ENCODE assay signal across 1 cellular context in genomic region chr4:168574581-168575295, GRCh38.
A peak's percentile ranks its signal among the peaks of the same experiment; 100 is the strongest.
TF ChIP-seq lines count a peak whose summit lies in the region.

No MANE protein-coding gene starts in this region.

TF ChIP-seq in HCT116, 20 proteins besides CTCF, POLR2A, EP300 and RAD21 (continued from another document):
- TF ChIP-seq REST (IDR thresholded peaks at IDR 0.05; ENCODE audit: low read depth) (no peak), MAX (IDR thresholded peaks at IDR 0.05) (peak; percentile 44; the same call in 1 of the 2 replicates)
